In the genomic region with DNA sequence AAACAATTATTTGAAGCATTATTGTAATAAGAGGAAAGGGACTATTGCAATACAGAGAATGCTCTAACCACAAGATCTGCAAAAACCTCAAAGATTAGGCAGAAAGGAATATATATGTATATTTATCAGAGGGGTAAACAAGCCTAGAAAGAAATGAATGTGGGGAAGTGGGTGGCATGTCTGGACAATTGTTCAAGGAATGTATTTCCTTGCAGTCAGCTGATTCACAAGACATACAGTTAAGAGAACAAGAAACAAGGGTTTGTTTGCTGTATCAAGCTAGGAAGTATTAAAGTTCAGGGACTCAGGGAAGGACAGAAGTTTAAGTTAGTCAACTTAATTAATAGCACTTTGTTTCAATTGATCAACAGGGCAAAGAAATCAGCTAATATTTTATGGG, we compare ENCODE assay signal across 23 cellular contexts.
"Had no signal": no experiment of that assay in that cellular context is flagged by ENCODE, and none has a peak within 500 bp of the region (broad histone marks: within the 10 kb centered on the region; RNA-seq: fewer than 3 reads in every experiment).

No MANE protein-coding gene starts in this region.

- H2AFZ ChIP-seq: hepatocyte had no signal

- H3K36me3 Mint-ChIP-seq: activated naive CD8-positive, alpha-beta T cell; stimulated activated memory B cell treated with anti-CD40 and anti-IgM and Interleukin-4, amounts not matched to agents 10 μg/mL and 1 μg/mL and 100 μg/mL, for 72 hours; WTC11 had no signal

- H3K4me1 ChIP-seq: pancreas, stomach, suprapubic skin, tibial nerve had no signal

- DNase-seq: activated CD8-positive, alpha-beta memory T cell treated with anti-CD3 and anti-CD28 coated beads for 24 hours; activated CD8-positive, alpha-beta memory T cell treated with anti-CD3 and anti-CD28 coated beads, Interleukin-2, amount 50 U/mL, for 4 hours; activated naive CD4-positive, alpha-beta T cell; activated T-cell treated with anti-CD3 and anti-CD28 coated beads, Interleukin-2, amount 50 U/mL, for 4 hours; cortex of kidney; endodermal cell; erythroblast; glutamatergic neuron; left ventricle myocardium superior; pancreas; right cardiac atrium; stimulated activated CD4-positive, alpha-beta T cell treated with anti-CD3 and anti-CD28 coated beads, Interleukin-2, amount 100 ng/mL, for 24 hours; stomach; T1000 had no signal

- H3K4me1 Mint-ChIP-seq: stimulated activated memory B cell treated with anti-CD40 and anti-IgM and Interleukin-4, amounts not matched to agents 10 μg/mL and 1 μg/mL and 100 μg/mL, for 72 hours; WTC11 had no signal

- H3K9me3 Mint-ChIP-seq: activated T-helper 2 cell treated with anti-CD3 and anti-CD28 coated beads, Interferon-gamma antibody, Interleukin-2, Interleukin-4, amounts not matched to agents 10 μg/mL and 5 μg/mL and 100 μg/mL, durations not matched to agents 14 hours and 24 hours and 36 hours; endodermal cell; stimulated activated memory B cell treated with anti-CD40 and anti-IgM and Interleukin-4, amounts not matched to agents 10 μg/mL and 1 μg/mL and 100 μg/mL, for 72 hours; T-helper 1 cell treated with Interleukin-12 subunit alpha and Interleukin-12 subunit beta and Interleukin-4 antibody, amounts not matched to agents 30 μg/mL and 1 μg/mL, for 36 hours; WTC11 had no signal

- H3K27ac Mint-ChIP-seq: activated naive CD8-positive, alpha-beta T cell; activated T-helper 2 cell treated with anti-CD3 and anti-CD28 coated beads, Interferon-gamma antibody, Interleukin-2, Interleukin-4, amounts not matched to agents 10 μg/mL and 5 μg/mL and 100 μg/mL, durations not matched to agents 14 hours and 24 hours and 36 hours; endodermal cell; nephron; stimulated activated memory B cell treated with anti-CD40 and anti-IgM and Interleukin-4, amounts not matched to agents 10 μg/mL and 1 μg/mL and 100 μg/mL, for 72 hours; T-helper 1 cell treated with Interleukin-12 subunit alpha and Interleukin-12 subunit beta and Interleukin-4 antibody, amounts not matched to agents 30 μg/mL and 1 μg/mL, for 36 hours; WTC11 had no signal

- H3K36me3 ChIP-seq: pancreas, stomach, suprapubic skin, tibial nerve had no signal

- H3K4me3 Mint-ChIP-seq: activated naive CD8-positive, alpha-beta T cell; activated T-cell treated with anti-CD3 and anti-CD28 coated beads, Interleukin-2, amount 50 U/mL, for 4 hours; endodermal cell; nephron; stimulated activated memory B cell treated with anti-CD40 and anti-IgM and Interleukin-4, amounts not matched to agents 10 μg/mL and 1 μg/mL and 100 μg/mL, for 72 hours; T-helper 1 cell treated with Interleukin-12 subunit alpha and Interleukin-12 subunit beta and Interleukin-4 antibody, amounts not matched to agents 30 μg/mL and 1 μg/mL, for 36 hours; WTC11 had no signal

- H3K27me3 ChIP-seq: hepatocyte, pancreas, stomach, suprapubic skin, tibial nerve had no signal

- H3K27ac ChIP-seq: hepatocyte, pancreas, stomach, suprapubic skin had no signal

- H3K4me2 ChIP-seq: hepatocyte had no signal

- ATAC-seq: activated T-cell treated with anti-CD3 and anti-CD28 coated beads, Interleukin-2, amount 50 U/mL, for 4 hours; left ventricle myocardium superior; pancreas; right cardiac atrium; stimulated activated memory B cell treated with anti-CD40 and anti-IgM and Interleukin-4, amounts not matched to agents 10 μg/mL and 1 μg/mL and 100 μg/mL, for 72 hours; WTC11 had no signal

- H3K79me2 ChIP-seq: hepatocyte had no signal

- H3K4me3 ChIP-seq: hepatocyte, pancreas, stomach, suprapubic skin, tibial nerve had no signal

- H3K9me3 ChIP-seq: pancreas, stomach, suprapubic skin had no signal

- H3K27me3 Mint-ChIP-seq: activated naive CD8-positive, alpha-beta T cell; stimulated activated memory B cell treated with anti-CD40 and anti-IgM and Interleukin-4, amounts not matched to agents 10 μg/mL and 1 μg/mL and 100 μg/mL, for 72 hours had no signal
